In the genomic region with DNA sequence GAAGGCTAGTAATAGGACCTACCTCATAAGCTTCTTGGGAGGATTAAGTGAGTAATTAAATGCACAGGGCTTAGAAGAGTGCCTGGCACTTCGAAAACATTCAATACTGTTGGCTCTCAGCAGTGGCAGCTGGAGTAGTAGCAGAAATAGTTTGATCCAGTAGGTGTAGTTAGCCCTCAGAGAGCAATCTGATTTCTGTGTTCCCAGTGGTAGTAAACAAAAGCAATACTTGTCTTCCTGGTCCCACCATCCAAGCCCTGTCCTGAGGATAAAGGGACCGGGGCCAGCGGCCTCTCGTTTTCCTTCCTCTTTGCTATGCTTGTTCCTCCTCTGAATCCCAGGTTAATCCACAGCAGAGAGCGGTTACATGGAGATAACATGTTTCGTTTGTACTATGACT, we compare ENCODE assay signal across 14 cellular contexts.
A peak's percentile ranks its signal among the peaks of the same experiment; 100 is the strongest.
DNase-seq lines count a peak whose midpoint lies in the region; ATAC-seq and TF ChIP-seq lines count a peak whose summit lies in the region.
"Had no signal": no experiment of that assay in that cellular context is flagged by ENCODE, and none has a peak within 500 bp of the region (broad histone marks: within the 10 kb centered on the region; RNA-seq: fewer than 3 reads in every experiment).

No MANE protein-coding gene starts in this region.

- intact Hi-C loops in ascending aorta (cut with DNase I), result loop anchor here (2.0 kb wide), 1 partner anchor 14 kb away; no protein-coding TSS in a partner anchor
- intact Hi-C loops in sigmoid colon (cut with DNase I), result no loop called here

- no peak for TF ChIP-seq EP300 in sigmoid colon (IDR thresholded peaks at IDR 0.05)

- TF ChIP-seq CTCF in ascending aorta (IDR thresholded peaks at IDR 0.05), result no peak
- no peak for TF ChIP-seq CTCF in sigmoid colon (IDR thresholded peaks at IDR 0.05)

- H3K4me1 ChIP-seq in ascending aorta (peaks cover 8 to 50% of the 10 kb centered on the region in 2 donors), sigmoid colon (peaks cover 0 to 40% (median 24%) of the 10 kb centered on the region in 4 donors)

- 83 to 88% methylated on average over 6 of the region's 6 CpGs for WGBS in sigmoid colon, 2 donors

- no peak for ATAC-seq in activated naive CD8-positive, alpha-beta T cell treated with anti-CD3 and anti-CD28 coated beads, Interleukin-2, amount 50 U/mL, for 24 hours
- no peak for ATAC-seq in GM18868 (IDR thresholded peaks at IDR 0.05; ENCODE audit: unreplicated experiment)
- ATAC-seq in HG03135 (IDR thresholded peaks at IDR 0.05; ENCODE audit: unreplicated experiment), result no peak
- ATAC-seq in HG02981 (IDR thresholded peaks at IDR 0.05; ENCODE audit: unreplicated experiment), result no peak
- ATAC-seq: stimulated activated effector memory CD8-positive, alpha-beta T cell treated with anti-CD3 and anti-CD28 coated beads, Interleukin-12 subunit alpha, Interleukin-12 subunit beta, amount 100 ng/mL, for 72 hours had no signal

- DNase-seq in G401 (ENCODE audit: low spot score) (peak; percentile 33), ascending aorta (ENCODE audit: low spot score in 2 of 2) (no peak), iPS-NIHi11 (ENCODE audit: low spot score) (peak; percentile 30), sigmoid colon (no peak)
- DNase-seq in activated naive CD8-positive, alpha-beta T cell treated with anti-CD3 and anti-CD28 coated beads, Interleukin-2, amount 50 U/mL, for 24 hours, result no peak
- DNase-seq: activated CD8-positive, alpha-beta memory T cell treated with anti-CD3 and anti-CD28 coated beads for 24 hours; activated effector memory CD4-positive, alpha-beta T cell treated with anti-CD3 and anti-CD28 coated beads, Interleukin-2, amount 50 U/mL, for 16 hours; Caco-2; foreskin fibroblast; naive B cell had no signal

- no peak overlapping the region for H3K4me3 Mint-ChIP-seq in activated naive CD8-positive, alpha-beta T cell treated with anti-CD3 and anti-CD28 coated beads, Interleukin-2, amount 50 U/mL, for 24 hours
- H3K4me3 Mint-ChIP-seq: naive B cell; stimulated activated effector memory CD8-positive, alpha-beta T cell treated with anti-CD3 and anti-CD28 coated beads, Interleukin-12 subunit alpha, Interleukin-12 subunit beta, amount 100 ng/mL, for 72 hours had no signal

- H3K27me3 Mint-ChIP-seq in activated naive CD8-positive, alpha-beta T cell treated with anti-CD3 and anti-CD28 coated beads, Interleukin-2, amount 50 U/mL, for 24 hours, result peaks cover 22% of the 10 kb centered on the region
- H3K27me3 Mint-ChIP-seq: naive B cell had no signal

- no peaks in the 10 kb centered on the region for H3K9me3 Mint-ChIP-seq in activated naive CD8-positive, alpha-beta T cell treated with anti-CD3 and anti-CD28 coated beads, Interleukin-2, amount 50 U/mL, for 24 hours
- H3K9me3 Mint-ChIP-seq: naive B cell; stimulated activated effector memory CD8-positive, alpha-beta T cell treated with anti-CD3 and anti-CD28 coated beads, Interleukin-12 subunit alpha, Interleukin-12 subunit beta, amount 100 ng/mL, for 72 hours had no signal

- H3K27ac Mint-ChIP-seq in activated naive CD8-positive, alpha-beta T cell treated with anti-CD3 and anti-CD28 coated beads, Interleukin-2, amount 50 U/mL, for 24 hours, result no peak overlapping the region
- H3K27ac Mint-ChIP-seq: stimulated activated effector memory CD8-positive, alpha-beta T cell treated with anti-CD3 and anti-CD28 coated beads, Interleukin-12 subunit alpha, Interleukin-12 subunit beta, amount 100 ng/mL, for 72 hours had no signal

- peak overlapping the region; percentile 66 to 77 for H3K27ac ChIP-seq in ascending aorta
- H3K27ac ChIP-seq in sigmoid colon, result peak overlapping the region; percentile 63 to 95 (median 78)

- peaks cover 5% of the 10 kb centered on the region for H3K36me3 Mint-ChIP-seq in activated naive CD8-positive, alpha-beta T cell treated with anti-CD3 and anti-CD28 coated beads, Interleukin-2, amount 50 U/mL, for 24 hours (ENCODE audit: low read depth)
- H3K36me3 Mint-ChIP-seq: stimulated activated effector memory CD8-positive, alpha-beta T cell treated with anti-CD3 and anti-CD28 coated beads, Interleukin-12 subunit alpha, Interleukin-12 subunit beta, amount 100 ng/mL, for 72 hours had no signal

- H3K36me3 ChIP-seq in ascending aorta (peaks cover 6 to 12% of the 10 kb centered on the region in 2 donors), sigmoid colon (peaks cover 0 to 7% (median 2%) of the 10 kb centered on the region in 4 donors)

- H3K4me1 Mint-ChIP-seq in activated naive CD8-positive, alpha-beta T cell treated with anti-CD3 and anti-CD28 coated beads, Interleukin-2, amount 50 U/mL, for 24 hours, result peaks cover 4% of the 10 kb centered on the region
- H3K4me1 Mint-ChIP-seq: stimulated activated effector memory CD8-positive, alpha-beta T cell treated with anti-CD3 and anti-CD28 coated beads, Interleukin-12 subunit alpha, Interleukin-12 subunit beta, amount 100 ng/mL, for 72 hours had no signal

- H3K27me3 ChIP-seq in ascending aorta (no peaks in the 10 kb centered on the region), sigmoid colon (no peaks in the 10 kb centered on the region)

- no peaks in the 10 kb centered on the region for H3K9me3 ChIP-seq in ascending aorta
- no peaks in the 10 kb centered on the region for H3K9me3 ChIP-seq in sigmoid colon
- H3K9me3 ChIP-seq: Caco-2 had no signal

- H3K4me3 ChIP-seq in ascending aorta (no peak overlapping the region), sigmoid colon (no peak overlapping the region)

- TF ChIP-seq POLR2A in sigmoid colon (IDR thresholded peaks at IDR 0.05), result no peak

- in situ Hi-C loops in G401 (cut with HindIII; ENCODE audit: low sequenced_read_pairs), result no loop called here

Comparison
In these comparisons a context has a peak if more than half of its experiments do, and no peak if none do; other contexts are left out.
1. DNase-seq: peak in G401 (single experiment) and iPS-NIHi11 (single experiment); none in ascending aorta (0 of 2), sigmoid colon (single experiment) and activated naive CD8-positive, alpha-beta T cell treated with anti-CD3 and anti-CD28 coated beads, Interleukin-2, amount 50 U/mL, for 24 hours (single experiment).